Comparison of ENCODE assay signal across 21 cellular contexts in the genomic region with DNA sequence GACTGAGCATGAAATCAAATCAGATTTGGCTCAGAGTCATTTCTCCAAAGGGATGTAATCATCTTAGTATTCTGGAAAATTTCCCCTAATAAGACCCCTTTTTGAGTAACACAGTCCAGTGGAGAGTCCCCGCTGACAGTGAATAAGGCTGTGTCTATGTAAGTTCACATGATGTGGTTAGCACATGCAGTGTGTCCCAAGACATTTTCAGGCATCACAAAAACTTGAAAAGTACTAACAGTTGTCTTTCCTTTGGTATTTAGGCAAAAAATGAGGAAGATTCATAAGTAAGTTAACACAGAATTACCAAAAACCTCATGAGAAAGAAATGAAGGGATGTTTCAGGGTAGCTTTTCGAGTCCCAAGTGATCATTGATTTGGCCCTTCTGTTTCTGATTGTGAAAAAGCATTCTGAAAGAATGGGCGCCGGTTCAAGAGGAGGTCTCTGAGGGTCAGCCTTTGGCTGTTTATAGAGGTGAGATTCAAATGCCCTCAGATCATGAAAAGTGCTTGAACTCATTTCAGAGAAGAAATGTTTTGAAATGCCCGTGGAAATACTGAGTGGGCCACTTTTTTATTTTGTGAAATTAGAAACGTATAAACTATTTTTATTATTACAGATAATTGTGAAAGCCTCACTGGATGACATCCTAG. TPM values are rescaled to one million over a fixed set of nuclear protein-coding genes. Genes with fewer than 3 reads are reported as not detected.
DNase-seq lines count a peak whose midpoint lies in the region; ATAC-seq, FAIRE-seq and TF ChIP-seq lines count a peak whose summit lies in the region.
"Had no signal": no experiment of that assay in that cellular context is flagged by ENCODE, and none has a peak within 500 bp of the region (broad histone marks: within the 10 kb centered on the region; RNA-seq: fewer than 3 reads in every experiment).

No MANE protein-coding gene starts in this region.

- no peak for FAIRE-seq in HepG2 (lab: Jason Lieb, UNC)

- ATAC-seq in HepG2 (no peak), gastrocnemius medialis (peak in 1 of 2 donors; percentile 56), HG02870 (IDR thresholded peaks at IDR 0.05; ENCODE audit: unreplicated experiment) (no peak)
- ATAC-seq: activated CD4-positive, CD25-positive, alpha-beta regulatory T cell treated with anti-CD3 and anti-CD28 coated beads, Interleukin-2, amount 50 U/mL, for 24 hours; stimulated activated memory B cell treated with anti-CD40 and anti-IgM and Interleukin-4, amounts not matched to agents 10 μg/mL and 1 μg/mL and 100 μg/mL, for 72 hours had no signal

- peaks cover 44% of the 10 kb centered on the region for H3K4me1 ChIP-seq in HepG2 (ENCODE audit: insufficient read depth, low read length)
- peaks cover 4 to 7% of the 10 kb centered on the region in 2 donors for H3K4me1 ChIP-seq in gastrocnemius medialis
- H3K4me1 ChIP-seq in CD8-positive, alpha-beta memory T cell (ENCODE audit: insufficient read depth, low read length): no peaks in the 10 kb centered on the region
- H3K4me1 ChIP-seq: prostate gland had no signal

- H3K9me3 ChIP-seq in HepG2 (ENCODE audit: low read length): no peaks in the 10 kb centered on the region
- no peaks in the 10 kb centered on the region for H3K9me3 ChIP-seq in gastrocnemius medialis
- H3K9me3 ChIP-seq in CD8-positive, alpha-beta memory T cell (ENCODE audit: low read length): no peaks in the 10 kb centered on the region
- H3K9me3 ChIP-seq: prostate gland had no signal

- CTCF ChIA-PET in HepG2 (lab: Yijun Ruan, JAX; ENCODE audit: low intra/inter-chr PET ratio, low total read pairs): no interaction called here
- CTCF ChIA-PET in CD8-positive, alpha-beta memory T cell (lab: Charles Lee): no interaction called here

- TF ChIP-seq CTCF in 22Rv1 (IDR thresholded peaks at IDR 0.05) (no peak), HepG2 (CRISPR knock-in tag; IDR thresholded peaks at IDR 0.05) (no peak), gastrocnemius medialis (IDR thresholded peaks at IDR 0.05 in 4 of 5, conservative IDR thresholded peaks at IDR 0.05 in 1 of 5) (no peak)

- DNase-seq in HepG2 (ENCODE audit: low spot score) (no peak), gastrocnemius medialis (peak in 1 of 2 donors; percentile 16), NCI-H69 (lab: John Stamatoyannopoulos, UW) (no peak), G401 (ENCODE audit: low spot score) (no peak)
- DNase-seq in CD8-positive, alpha-beta memory T cell: no peak
- DNase-seq: activated naive CD8-positive, alpha-beta T cell treated with anti-CD3 and anti-CD28 coated beads for 36 hours; Calu3; KG1; NCI-H1436; stimulated activated CD4-positive, alpha-beta T cell treated with anti-CD3 and anti-CD28 coated beads, Interleukin-4, amount 100 ng/mL, for 4 hours; T-helper 1 cell had no signal

- WGBS in HepG2 (ENCODE audit: low lambda C conversion rate): 37% methylated on average over 6 of the region's 6 CpGs

- intact Hi-C loops in HepG2 (cut with micrococcal nuclease; ENCODE audit: unreplicated experiment): no loop called here
- intact Hi-C loops in gastrocnemius medialis (cut with DNase I; ENCODE audit: low total_unique reads): no loop called here

- TF ChIP-seq EP300 in HepG2 (IDR thresholded peaks at IDR 0.05; ENCODE audit: low read depth in 2 of 2, low read length in 2 of 2): no peak
- no peak for TF ChIP-seq EP300 in HepG2 (CRISPR knock-in tag; IDR thresholded peaks at IDR 0.05; ENCODE audit: borderline replicate concordance)

- H3K27ac ChIP-seq in 22Rv1 (peak overlapping the region; percentile 49), cingulate gyrus (ENCODE audit: low read depth, low read length) (peak overlapping the region; percentile 42), HepG2 (ENCODE audit: extremely low read length, insufficient read depth, low read length) (no peak overlapping the region), gastrocnemius medialis (peak overlapping the region; percentile 35 to 73 (median 64))
- H3K27ac ChIP-seq in CD8-positive, alpha-beta memory T cell (ENCODE audit: low read depth, low read length): no peak overlapping the region

- POLR2A ChIA-PET in HepG2 (lab: Yijun Ruan, JAX): no interaction called here
- POLR2A ChIA-PET in CD8-positive, alpha-beta memory T cell (lab: Charles Lee): no interaction called here

- in situ Hi-C loops in HepG2 (cut with HindIII; ENCODE audit: extremely low pct_ligation_motif_present, low pct_unique_long_range_greater_than_20kb): no loop called here
- in situ Hi-C loops in gastrocnemius medialis (cut with MboI; ENCODE audit: low sequenced_read_pairs in 4 of 4): no loop called here
- in situ Hi-C loops in G401 (cut with HindIII; ENCODE audit: low sequenced_read_pairs): no loop called here

- TF ChIP-seq POLR2A in HepG2 (IDR thresholded peaks at IDR 0.05; ENCODE audit: insufficient read depth in 1 of 2, low read depth in 2 of 2, low read length in 2 of 2): no peak
- TF ChIP-seq POLR2A in gastrocnemius medialis (IDR thresholded peaks at IDR 0.05): no peak

- H3K4me2 ChIP-seq in HepG2 (ENCODE audit: low read depth, low read length): peak overlapping the region; percentile 33; the same call in 1 of the 2 replicates

- no peak for TF ChIP-seq RAD21 in HepG2 (CRISPR knock-in tag; IDR thresholded peaks at IDR 0.05)

- peaks cover 0 to 3% of the 10 kb centered on the region in 2 experiments; a peak in 1 of 5 replicates for H3K27me3 ChIP-seq in HepG2 (ENCODE audit: control insufficient read depth in 1 of 2, insufficient read depth in 2 of 2, low read length in 2 of 2)
- H3K27me3 ChIP-seq in gastrocnemius medialis: no peaks in the 10 kb centered on the region
- peaks cover 6% of the 10 kb centered on the region for H3K27me3 ChIP-seq in CD8-positive, alpha-beta memory T cell (ENCODE audit: insufficient read depth, low read length, poor library complexity, severe bottlenecking)

- no TSS peak for BruUV-seq in HepG2 (replicated peaks; lab: Mats Ljungman, UMichigan)

- peaks cover 2 to 9% (median 6%) of the 10 kb centered on the region in 3 donors for H3K4me1 Mint-ChIP-seq in CD8-positive, alpha-beta memory T cell

- H3K9me3 Mint-ChIP-seq in CD8-positive, alpha-beta memory T cell: no peaks in the 10 kb centered on the region
- H3K9me3 Mint-ChIP-seq: activated naive CD8-positive, alpha-beta T cell treated with anti-CD3 and anti-CD28 coated beads for 36 hours; stimulated activated memory B cell treated with anti-CD40 and anti-IgM and Interleukin-4, amounts not matched to agents 10 μg/mL and 1 μg/mL and 100 μg/mL, for 72 hours had no signal

- peak overlapping the region; percentile 92 for H2AFZ ChIP-seq in HepG2 (ENCODE audit: low read length)

- peaks cover 3 to 13% of the 10 kb centered on the region in 2 donors for H3K27me3 Mint-ChIP-seq in CD8-positive, alpha-beta memory T cell
- H3K27me3 Mint-ChIP-seq: activated naive CD8-positive, alpha-beta T cell treated with anti-CD3 and anti-CD28 coated beads for 36 hours had no signal

- H3K36me3 Mint-ChIP-seq in CD8-positive, alpha-beta memory T cell: no peaks in the 10 kb centered on the region
- H3K36me3 Mint-ChIP-seq: activated naive CD8-positive, alpha-beta T cell treated with anti-CD3 and anti-CD28 coated beads for 36 hours; stimulated activated memory B cell treated with anti-CD40 and anti-IgM and Interleukin-4, amounts not matched to agents 10 μg/mL and 1 μg/mL and 100 μg/mL, for 72 hours had no signal

- no peaks in the 10 kb centered on the region for H4K20me1 ChIP-seq in HepG2 (ENCODE audit: insufficient read depth, low read length)

- H3K79me2 ChIP-seq in HepG2 (ENCODE audit: insufficient read depth, low read length): no peaks in the 10 kb centered on the region

- no peak overlapping the region for H3K4me3 Mint-ChIP-seq in CD8-positive, alpha-beta memory T cell
- H3K4me3 Mint-ChIP-seq: activated naive CD8-positive, alpha-beta T cell treated with anti-CD3 and anti-CD28 coated beads for 36 hours had no signal

- H3K27ac Mint-ChIP-seq in CD8-positive, alpha-beta memory T cell: no peak overlapping the region
- H3K27ac Mint-ChIP-seq: activated naive CD8-positive, alpha-beta T cell treated with anti-CD3 and anti-CD28 coated beads for 36 hours; stimulated activated memory B cell treated with anti-CD40 and anti-IgM and Interleukin-4, amounts not matched to agents 10 μg/mL and 1 μg/mL and 100 μg/mL, for 72 hours had no signal

- H3K9ac ChIP-seq in HepG2 (ENCODE audit: insufficient read depth, low read depth, low read length): peak overlapping the region; percentile 56; the same call in 1 of the 2 replicates

- H3K36me3 ChIP-seq in HepG2 (replicated peaks in 1 of 2; ENCODE audit: control insufficient read depth in 1 of 2, insufficient read depth in 2 of 2, low read length in 2 of 2) (no peaks in the 10 kb centered on the region), gastrocnemius medialis (no peaks in the 10 kb centered on the region)
- H3K36me3 ChIP-seq in CD8-positive, alpha-beta memory T cell (ENCODE audit: insufficient read depth, low read length): no peaks in the 10 kb centered on the region
- H3K36me3 ChIP-seq: prostate gland had no signal

- H3K4me3 ChIP-seq in HepG2 (replicated peaks in 1 of 3; ENCODE audit: insufficient read depth in 1 of 3, low read depth in 2 of 3, low read length in 3 of 3) (no peak overlapping the region), gastrocnemius medialis (peak overlapping the region; percentile 51 to 64 (median 53))
- no peak overlapping the region for H3K4me3 ChIP-seq in CD8-positive, alpha-beta memory T cell (ENCODE audit: low read length)

RNA-seq across cellular contexts. Expression of a gene that starts 0.5 kb away (rescaled TPM):
- total RNA-seq in HepG2 (2016; rRNA removed; fragmentation: Illumina TruSeq; extraction: Trizol) (not detected in 2 replicates), gastrocnemius medialis (1 to 10 TPM in 3 of 4 donors, under 1 TPM in 1; 0.89 to 4.8 (median 1.4) TPM)
- total RNA-seq in HepG2 (2016; cell fraction: cytosol; rRNA removed; fragmentation: Illumina TruSeq; extraction: Trizol; ENCODE audit: low read depth): not detected in 2 replicates
- total RNA-seq in HepG2 (2016; cell fraction: insoluble cytoplasmic fraction; rRNA removed; fragmentation: Illumina TruSeq; extraction: Trizol): not detected in 2 replicates
- not detected in 2 replicates for total RNA-seq in HepG2 (2016; cell fraction: membrane; rRNA removed; fragmentation: Illumina TruSeq; extraction: Trizol)
- total RNA-seq in HepG2 (2016; cell fraction: nucleus; rRNA removed; fragmentation: Illumina TruSeq; extraction: Trizol): not detected in 2 replicates
- not detected in 2 replicates for polyA plus RNA-seq in HepG2 (2011; rRNA removed)
- 0.01 TPM in 1 of 2 replicates, not detected in the other for polyA plus RNA-seq in HepG2 (2011; cell fraction: cytosol; rRNA removed)
- not detected in 2 replicates for polyA plus RNA-seq in HepG2 (2011; cell fraction: nucleus; rRNA removed)
- 0.09 and 0.13 TPM in 2 replicates for polyA plus RNA-seq in HepG2 (2012)
- not detected in 2 replicates for polyA plus RNA-seq in HepG2 (2016; cell fraction: cytosol; fragmentation: Illumina TruSeq; extraction: Trizol; ENCODE audit: low read depth)
- polyA plus RNA-seq in HepG2 (2016; cell fraction: insoluble cytoplasmic fraction; fragmentation: Illumina TruSeq; extraction: Trizol; ENCODE audit: low read depth): not detected in 2 replicates
- not detected in 2 replicates for polyA plus RNA-seq in HepG2 (2016; cell fraction: membrane; fragmentation: Illumina TruSeq; extraction: Trizol; ENCODE audit: low read depth)
- not detected in 2 replicates for polyA plus RNA-seq in HepG2 (2016; cell fraction: nucleus; fragmentation: Illumina TruSeq; extraction: Trizol; ENCODE audit: insufficient read depth, low read depth)
- 0.02 TPM in 1 of 2 replicates, not detected in the other for polyA minus RNA-seq in HepG2 (2011; rRNA and poly(A)+ RNA removed; ENCODE audit: low replicate concordance)
- polyA minus RNA-seq in HepG2 (2011; cell fraction: cytosol; rRNA and poly(A)+ RNA removed): not detected in 2 replicates
- not detected in 2 replicates for polyA minus RNA-seq in HepG2 (2011; cell fraction: nucleus; rRNA and poly(A)+ RNA removed)
- not detected for total RNA-seq in CD8-positive, alpha-beta memory T cell
- polyA plus RNA-seq in CD8-positive, alpha-beta memory T cell: not detected
- total RNA-seq in G401 (2014; rRNA removed; shearing (Covaris generic)): not detected in 2 replicates
- total RNA-seq: activated naive CD8-positive, alpha-beta T cell treated with anti-CD3 and anti-CD28 coated beads for 36 hours; Calu3; NCI-H460 had no signal

RNA-seq across cellular contexts. Expression of a gene that starts 3.7 kb away (rescaled TPM):
- not detected in 2 replicates for total RNA-seq in HepG2 (2016; rRNA removed; fragmentation: Illumina TruSeq; extraction: Trizol)
- not detected in 2 replicates for total RNA-seq in HepG2 (2016; cell fraction: cytosol; rRNA removed; fragmentation: Illumina TruSeq; extraction: Trizol; ENCODE audit: low read depth)
- total RNA-seq in HepG2 (2016; cell fraction: insoluble cytoplasmic fraction; rRNA removed; fragmentation: Illumina TruSeq; extraction: Trizol): 0.24 TPM in 1 of 2 replicates, not detected in the other
- not detected in 2 replicates for total RNA-seq in HepG2 (2016; cell fraction: membrane; rRNA removed; fragmentation: Illumina TruSeq; extraction: Trizol)
- total RNA-seq in HepG2 (2016; cell fraction: nucleus; rRNA removed; fragmentation: Illumina TruSeq; extraction: Trizol): not detected in 2 replicates
- not detected in 2 replicates for polyA plus RNA-seq in HepG2 (2011; rRNA removed)
- not detected in 2 replicates for polyA plus RNA-seq in HepG2 (2011; cell fraction: cytosol; rRNA removed)
- polyA plus RNA-seq in HepG2 (2011; cell fraction: nucleus; rRNA removed): not detected in 2 replicates
- not detected in 2 replicates for polyA plus RNA-seq in HepG2 (2012)
- polyA plus RNA-seq in HepG2 (2016; cell fraction: cytosol; fragmentation: Illumina TruSeq; extraction: Trizol; ENCODE audit: low read depth): not detected in 2 replicates
- not detected in 2 replicates for polyA plus RNA-seq in HepG2 (2016; cell fraction: insoluble cytoplasmic fraction; fragmentation: Illumina TruSeq; extraction: Trizol; ENCODE audit: low read depth)
- polyA plus RNA-seq in HepG2 (2016; cell fraction: membrane; fragmentation: Illumina TruSeq; extraction: Trizol; ENCODE audit: low read depth): not detected in 2 replicates
- polyA plus RNA-seq in HepG2 (2016; cell fraction: nucleus; fragmentation: Illumina TruSeq; extraction: Trizol; ENCODE audit: insufficient read depth, low read depth): not detected in 2 replicates
- polyA minus RNA-seq in HepG2 (2011; rRNA and poly(A)+ RNA removed; ENCODE audit: low replicate concordance): not detected in 2 replicates
- not detected in 2 replicates for polyA minus RNA-seq in HepG2 (2011; cell fraction: cytosol; rRNA and poly(A)+ RNA removed)
- polyA minus RNA-seq in HepG2 (2011; cell fraction: nucleus; rRNA and poly(A)+ RNA removed): not detected in 2 replicates
- under 1 TPM in 2 of 4 donors, not detected in 2; 0.22 to 0.23 TPM for total RNA-seq in gastrocnemius medialis
- not detected for total RNA-seq in CD8-positive, alpha-beta memory T cell
- polyA plus RNA-seq in CD8-positive, alpha-beta memory T cell: not detected
- not detected in 2 replicates for total RNA-seq in G401 (2014; rRNA removed; shearing (Covaris generic))
- total RNA-seq: Calu3, NCI-H460 had no signal
- polyA plus RNA-seq: AG04450 had no signal

RNA-seq across cellular contexts. Expression of a gene that starts 41.6 kb away (rescaled TPM):
- total RNA-seq in HepG2 (2016; rRNA removed; fragmentation: Illumina TruSeq; extraction: Trizol) (not detected in 2 replicates), gastrocnemius medialis (under 1 TPM in 1 of 4 donors, not detected in 3; 0.49 TPM)
- not detected in 2 replicates for total RNA-seq in HepG2 (2016; cell fraction: cytosol; rRNA removed; fragmentation: Illumina TruSeq; extraction: Trizol; ENCODE audit: low read depth)
- not detected in 2 replicates for total RNA-seq in HepG2 (2016; cell fraction: insoluble cytoplasmic fraction; rRNA removed; fragmentation: Illumina TruSeq; extraction: Trizol)
- total RNA-seq in HepG2 (2016; cell fraction: membrane; rRNA removed; fragmentation: Illumina TruSeq; extraction: Trizol): not detected in 2 replicates
- total RNA-seq in HepG2 (2016; cell fraction: nucleus; rRNA removed; fragmentation: Illumina TruSeq; extraction: Trizol): not detected in 2 replicates
- polyA plus RNA-seq in HepG2 (2011; rRNA removed): not detected in 2 replicates
- not detected in 2 replicates for polyA plus RNA-seq in HepG2 (2011; cell fraction: cytosol; rRNA removed)
- not detected in 2 replicates for polyA plus RNA-seq in HepG2 (2011; cell fraction: nucleus; rRNA removed)
- not detected in 2 replicates for polyA plus RNA-seq in HepG2 (2012)
- polyA plus RNA-seq in HepG2 (2016; cell fraction: cytosol; fragmentation: Illumina TruSeq; extraction: Trizol; ENCODE audit: low read depth): not detected in 2 replicates
- not detected in 2 replicates for polyA plus RNA-seq in HepG2 (2016; cell fraction: insoluble cytoplasmic fraction; fragmentation: Illumina TruSeq; extraction: Trizol; ENCODE audit: low read depth)
- polyA plus RNA-seq in HepG2 (2016; cell fraction: membrane; fragmentation: Illumina TruSeq; extraction: Trizol; ENCODE audit: low read depth): not detected in 2 replicates
- not detected in 2 replicates for polyA plus RNA-seq in HepG2 (2016; cell fraction: nucleus; fragmentation: Illumina TruSeq; extraction: Trizol; ENCODE audit: insufficient read depth, low read depth)
- not detected in 2 replicates for polyA minus RNA-seq in HepG2 (2011; rRNA and poly(A)+ RNA removed; ENCODE audit: low replicate concordance)
- not detected in 2 replicates for polyA minus RNA-seq in HepG2 (2011; cell fraction: cytosol; rRNA and poly(A)+ RNA removed)
- polyA minus RNA-seq in HepG2 (2011; cell fraction: nucleus; rRNA and poly(A)+ RNA removed): not detected in 2 replicates
- total RNA-seq in CD8-positive, alpha-beta memory T cell: not detected
- not detected for polyA plus RNA-seq in CD8-positive, alpha-beta memory T cell
- not detected in 2 replicates for total RNA-seq in G401 (2014; rRNA removed; shearing (Covaris generic))
- total RNA-seq: activated naive CD8-positive, alpha-beta T cell treated with anti-CD3 and anti-CD28 coated beads for 36 hours; Calu3; cerebellum; NCI-H460; prostate gland had no signal
- polyA plus RNA-seq: AG04450, esophagus had no signal

Comparison
In these comparisons a context has a peak if more than half of its experiments do, and no peak if none do; other contexts are left out.
1. H3K27ac ChIP-seq: peak in 22Rv1 (single experiment), cingulate gyrus (single experiment) and gastrocnemius medialis (4 of 4); none in HepG2 (single experiment) and CD8-positive, alpha-beta memory T cell (single experiment).
2. H3K4me3 ChIP-seq: peak in gastrocnemius medialis (4 of 4); none in HepG2 (0 of 3) and CD8-positive, alpha-beta memory T cell (single experiment).